7 cellular contexts compared by ENCODE assay signal in genomic region chr7:127347567-127348246, GRCh38. TPM values are rescaled to one million over a fixed set of nuclear protein-coding genes. Genes with fewer than 3 reads are reported as not detected.
DNase-seq lines count a peak whose midpoint lies in the region; ATAC-seq and TF ChIP-seq lines count a peak whose summit lies in the region.

No MANE protein-coding gene starts in this region.

- H3K4me1 ChIP-seq in duodenal mucosa (ENCODE audit: control insufficient read depth in 1 of 2, insufficient read depth in 2 of 2, low read length in 2 of 2) (peaks cover 0 to 5% of the 10 kb centered on the region in 2 donors), lung (ENCODE audit: control insufficient read depth in 2 of 2, insufficient read depth in 2 of 2, low read length in 2 of 2) (peaks cover 0 to 3% of the 10 kb centered on the region in 2 donors)

- H3K4me3 ChIP-seq in duodenal mucosa (ENCODE audit: low read depth in 1 of 2, low read length in 2 of 2), result peak overlapping the region; percentile 44 to 56
- peak overlapping the region; percentile 25 for H3K4me3 ChIP-seq in lung

- WGBS in lung, 2 donors, result 3 to 4% methylated on average over 71 to 79 of the region's 79 CpGs

- H3K9me3 ChIP-seq in duodenal mucosa (ENCODE audit: control insufficient read depth in 1 of 2, low read length in 2 of 2), result no peaks in the 10 kb centered on the region
- no peaks in the 10 kb centered on the region for H3K9me3 ChIP-seq in lung (ENCODE audit: control insufficient read depth in 2 of 2, insufficient read depth in 1 of 2, low read length in 1 of 2)

- TF ChIP-seq CTCF in lung (IDR thresholded peaks at IDR 0.05; ENCODE audit: control extremely low read depth, extremely low read depth), result peak; percentile 40

- peak; percentile 87 for DNase-seq in NCI-H2227 (lab: John Stamatoyannopoulos, UW; ENCODE audit: unreplicated experiment)
- peak; percentile 64 for DNase-seq in activated CD4-positive, alpha-beta T cell treated with anti-CD3 and anti-CD28 coated beads, Interleukin-2, amount 50 U/mL, for 4 hours
- DNase-seq in lung (ENCODE audit: low spot score), result peak; percentile 50
- peak; percentile 17 for DNase-seq in stimulated activated CD8-positive, alpha-beta memory T cell treated with anti-CD3 and anti-CD28 coated beads, Interleukin-12 subunit alpha, Interleukin-12 subunit beta, amount 100 ng/mL, for 24 hours (ENCODE audit: extremely low read depth)

- H3K9ac ChIP-seq in duodenal mucosa (ENCODE audit: low read depth in 1 of 2, low read length in 2 of 2), result peak overlapping the region in 1 of 2 donors; percentile 36

- ATAC-seq in GM18519 (IDR thresholded peaks at IDR 0.05; ENCODE audit: low FRiP score, unreplicated experiment), result peak; percentile 95
- ATAC-seq in HG03039 (IDR thresholded peaks at IDR 0.05; ENCODE audit: unreplicated experiment), result peak; percentile 97
- peak; percentile 93 for ATAC-seq in lung (ENCODE audit: insufficient read depth, low FRiP score)

- H3K36me3 ChIP-seq in duodenal mucosa (ENCODE audit: control insufficient read depth in 1 of 2, insufficient read depth in 2 of 2, low read length in 2 of 2) (no peaks in the 10 kb centered on the region), lung (ENCODE audit: control insufficient read depth in 2 of 2, insufficient read depth in 2 of 2, low read length in 2 of 2) (no peaks in the 10 kb centered on the region)

- no peak overlapping the region for H3K27ac ChIP-seq in duodenal mucosa (ENCODE audit: low read depth, low read length)
- no peak overlapping the region for H3K27ac ChIP-seq in lung (ENCODE audit: low read depth in 1 of 2, low read length in 1 of 2)

- no peaks in the 10 kb centered on the region for H3K27me3 ChIP-seq in duodenal mucosa (ENCODE audit: control insufficient read depth in 1 of 2, insufficient read depth in 2 of 2, low read length in 2 of 2)
- no peaks in the 10 kb centered on the region for H3K27me3 ChIP-seq in lung (ENCODE audit: control insufficient read depth, insufficient read depth)

RNA-seq across cellular contexts. Expression of gene ZNF800, which starts 44.8 kb away (rescaled TPM):
- total RNA-seq in lung, result 10 to 100 TPM; 32.5 to 34.8 TPM
- 1 to 10 TPM; 7.7 to 8.7 TPM for polyA plus RNA-seq in lung

Comparison
In these comparisons a context has a peak if more than half of its experiments do, and no peak if none do; other contexts are left out.
1. DNase-seq: peak in every context shown above with its lines; median percentile 87 in NCI-H2227; 64 in activated CD4-positive, alpha-beta T cell treated with anti-CD3 and anti-CD28 coated beads, Interleukin-2, amount 50 U/mL, for 4 hours; 50 in lung; 17 in stimulated activated CD8-positive, alpha-beta memory T cell treated with anti-CD3 and anti-CD28 coated beads, Interleukin-12 subunit alpha, Interleukin-12 subunit beta, amount 100 ng/mL, for 24 hours.